ENCODE assay signal across 8 cellular contexts in the genomic region with DNA sequence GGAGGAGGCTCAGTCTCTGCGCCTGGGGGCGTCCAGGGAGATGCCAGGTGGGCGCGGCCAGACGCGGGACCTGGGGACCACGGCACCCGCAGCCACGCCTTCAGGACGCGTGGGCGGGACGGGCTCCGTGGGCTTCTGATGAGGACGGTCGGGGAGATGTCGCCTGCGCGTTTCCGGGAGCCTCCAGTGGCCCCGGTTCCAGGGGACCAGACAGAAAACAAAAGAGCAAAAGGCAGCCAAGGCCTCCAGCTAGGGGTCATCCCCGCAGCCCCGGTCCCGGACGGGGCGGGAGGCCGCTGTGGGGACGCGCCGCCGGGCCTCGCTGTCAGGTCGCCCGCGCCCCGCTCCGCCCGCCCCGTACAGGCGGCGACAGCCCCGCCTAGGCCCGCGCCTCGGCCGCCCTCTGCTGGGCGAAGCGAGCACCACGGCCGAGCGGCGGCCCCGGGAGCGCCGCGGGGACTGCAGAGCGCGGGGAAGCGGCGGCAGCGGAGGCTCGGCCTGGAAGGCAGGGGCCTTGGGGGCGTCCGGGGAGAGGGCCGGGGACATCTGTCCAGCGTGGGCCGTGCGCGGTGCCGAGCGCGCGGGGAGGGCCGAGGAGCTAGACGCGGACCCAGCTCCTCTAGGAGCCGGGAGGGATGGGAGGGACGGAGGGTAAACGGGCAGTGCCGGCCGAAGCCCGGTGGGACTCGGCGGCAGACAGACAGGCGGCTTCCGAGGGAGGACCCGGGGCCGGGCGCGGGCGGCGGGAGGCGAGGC. TPM values are rescaled to one million over a fixed set of nuclear protein-coding genes. Genes with fewer than 3 reads are reported as not detected.
A peak's percentile ranks its signal among the peaks of the same experiment; 100 is the strongest.
DNase-seq lines count a peak whose midpoint lies in the region; ATAC-seq, FAIRE-seq and TF ChIP-seq lines count a peak whose summit lies in the region.

No MANE protein-coding gene starts in this region.

- POLR2A ChIA-PET in naive thymus-derived CD8-positive, alpha-beta T cell (lab: Charles Lee) = interaction anchor here (1.0 to 2.0 kb wide), 4 partner anchors 26 to 48 kb away, joined by 3 to 7 read pairs (median 5); no protein-coding TSS in a partner anchor

- H3K36me3 ChIP-seq in HUES48 (ENCODE audit: control insufficient read depth, insufficient read depth, low read length) (no peaks in the 10 kb centered on the region), fibroblast of lung (ENCODE audit: control insufficient read depth, insufficient read depth, low read length) (no peaks in the 10 kb centered on the region)

- peak overlapping the region; percentile 90 to 98 (median 96) for H3K27ac Mint-ChIP-seq in naive thymus-derived CD8-positive, alpha-beta T cell

- peak overlapping the region; percentile 92 for H2AFZ ChIP-seq in fibroblast of lung (ENCODE audit: low read length)

- H3K4me2 ChIP-seq in fibroblast of lung (ENCODE audit: extremely low read depth, insufficient read depth, low read length) = peak overlapping the region; percentile 85

- H3K27me3 ChIP-seq in HUES48 (ENCODE audit: control insufficient read depth, insufficient read depth, low read length) = peaks cover 9% of the 10 kb centered on the region
- H3K27me3 ChIP-seq in fibroblast of lung (ENCODE audit: control insufficient read depth, insufficient read depth, low read length) = no peaks in the 10 kb centered on the region

- no peak for FAIRE-seq in D721Med (lab: Jason Lieb, UNC)

- peaks cover 10 to 15% (median 11%) of the 10 kb centered on the region in 4 donors for H3K4me1 Mint-ChIP-seq in naive thymus-derived CD8-positive, alpha-beta T cell

- no peaks in the 10 kb centered on the region for H3K36me3 Mint-ChIP-seq in naive thymus-derived CD8-positive, alpha-beta T cell

- peak; percentile 64 for TF ChIP-seq CTCF in D721Med (IDR thresholded peaks at IDR 0.05; ENCODE audit: insufficient read depth, missing control alignments)
- peak in 1 of 2 donors; percentile 38 for TF ChIP-seq CTCF in fibroblast of lung (conservative IDR thresholded peaks at IDR 0.05 in 1 of 2, IDR thresholded peaks at IDR 0.05 in 1 of 2; ENCODE audit: low read depth in 1 of 2, low read length in 2 of 2)

- H3K79me2 ChIP-seq in fibroblast of lung (ENCODE audit: control insufficient read depth, insufficient read depth, low read length) = no peaks in the 10 kb centered on the region

- H3K9ac ChIP-seq in HUES48 (ENCODE audit: low read depth, low read length) = no peak overlapping the region
- peak overlapping the region; percentile 74 for H3K9ac ChIP-seq in fibroblast of lung (ENCODE audit: insufficient read depth, low read length)

- DNase-seq in D721Med (ENCODE audit: insufficient read length, low spot score) (peak; percentile 82), activated T-helper 1 cell treated with Interleukin-2 at 50 U/mL for 16 hours (ENCODE audit: low read depth) (peak; percentile 75), fibroblast of lung (ENCODE audit: low read depth in 2 of 2) (peak; percentile 57 to 72)
- peak; percentile 79 to 96 (median 88) for DNase-seq in naive thymus-derived CD8-positive, alpha-beta T cell
- DNase-seq in stimulated activated naive CD4-positive, alpha-beta T cell (lab: John Stamatoyannopoulos, UW) = peak; percentile 71 to 97 (median 86)

- H3K9me3 ChIP-seq in HUES48 (ENCODE audit: control insufficient read depth, insufficient read depth, low read length) (no peaks in the 10 kb centered on the region), fibroblast of lung (ENCODE audit: control insufficient read depth, insufficient read depth, low read depth, low read length) (no peaks in the 10 kb centered on the region)

- H3K4me3 ChIP-seq in HUES48 (ENCODE audit: low read depth, low read length) (peak overlapping the region; percentile 68), fibroblast of lung (replicated peaks in 1 of 4; ENCODE audit: control extremely low read depth in 1 of 4, insufficient read depth in 1 of 4, low read depth in 3 of 4, low read length in 4 of 4) (peak overlapping the region; percentile 59 to 74 (median 65))

- H3K9me3 Mint-ChIP-seq in naive thymus-derived CD8-positive, alpha-beta T cell = peaks cover 0 to 14% (median 0%) of the 10 kb centered on the region in 9 donors

- no peaks in the 10 kb centered on the region for H4K20me1 ChIP-seq in fibroblast of lung (ENCODE audit: control insufficient read depth, extremely low read depth, insufficient read depth, low read length)

- H3K27me3 Mint-ChIP-seq in naive thymus-derived CD8-positive, alpha-beta T cell = no peaks in the 10 kb centered on the region

- H3K4me1 ChIP-seq in HUES48 (ENCODE audit: control insufficient read depth, insufficient read depth, low read length) (peaks cover 12% of the 10 kb centered on the region; the same call in 1 of the 2 replicates), fibroblast of lung (ENCODE audit: control insufficient read depth, extremely low read depth, insufficient read depth, low read length) (peaks cover 2% of the 10 kb centered on the region)

- no peak overlapping the region for H3K27ac ChIP-seq in HUES48 (ENCODE audit: low read depth, low read length)
- H3K27ac ChIP-seq in fibroblast of lung (ENCODE audit: insufficient read depth, low read length) = peak overlapping the region; percentile 59

- ATAC-seq in GM21447 (IDR thresholded peaks at IDR 0.05; ENCODE audit: unreplicated experiment) = peak; percentile 87
- ATAC-seq in naive thymus-derived CD8-positive, alpha-beta T cell = peak; percentile 82 to 84

- peak overlapping the region; percentile 89 to 98 (median 95) for H3K4me3 Mint-ChIP-seq in naive thymus-derived CD8-positive, alpha-beta T cell

TF ChIP-seq in PFSK-1, 5 proteins besides CTCF, POLR2A, EP300 and RAD21:
- 0 out of 2 replicates have a peak, but pooled peaks have one; percentile 14 for TF ChIP-seq TAF1 (IDR thresholded peaks at IDR 0.05; ENCODE audit: borderline replicate concordance, insufficient read depth, low read length)
- TF ChIP-seq FOXP2 (optimal IDR thresholded peaks at IDR 0.05; ENCODE audit: borderline replicate concordance, extremely low read depth, extremely low read length, insufficient read depth) = no peak
TF ChIP-seq in PFSK-1: peak in this region for 1.

RNA-seq across cellular contexts. Expression of a gene that starts 48.7 kb away (rescaled TPM):
- 9.9 TPM for polyA plus RNA-seq in PFSK-1 (2012; ENCODE audit: insufficient read length, low read depth)
- total RNA-seq in fibroblast of lung = 6.4 and 7.3 TPM in 2 replicates
- polyA plus RNA-seq in fibroblast of lung = 6.3 and 7.8 TPM in 2 replicates
- polyA plus RNA-seq in fibroblast of lung (2012) = 6.4 and 7.1 TPM in 2 replicates
- polyA minus RNA-seq in fibroblast of lung (ENCODE audit: low replicate concordance) = 0.33 TPM in 1 of 2 replicates, not detected in the other
- total RNA-seq in naive thymus-derived CD8-positive, alpha-beta T cell = 10 to 100 TPM; 13.0 to 14.4 TPM
- polyA plus RNA-seq in naive thymus-derived CD8-positive, alpha-beta T cell = 10 to 100 TPM in 2 of 3 donors, 1 to 10 TPM in 1; 9.5 to 14.3 (median 10.8) TPM
